Comparison of ENCODE assay signal across 8 cellular contexts in the genomic region with DNA sequence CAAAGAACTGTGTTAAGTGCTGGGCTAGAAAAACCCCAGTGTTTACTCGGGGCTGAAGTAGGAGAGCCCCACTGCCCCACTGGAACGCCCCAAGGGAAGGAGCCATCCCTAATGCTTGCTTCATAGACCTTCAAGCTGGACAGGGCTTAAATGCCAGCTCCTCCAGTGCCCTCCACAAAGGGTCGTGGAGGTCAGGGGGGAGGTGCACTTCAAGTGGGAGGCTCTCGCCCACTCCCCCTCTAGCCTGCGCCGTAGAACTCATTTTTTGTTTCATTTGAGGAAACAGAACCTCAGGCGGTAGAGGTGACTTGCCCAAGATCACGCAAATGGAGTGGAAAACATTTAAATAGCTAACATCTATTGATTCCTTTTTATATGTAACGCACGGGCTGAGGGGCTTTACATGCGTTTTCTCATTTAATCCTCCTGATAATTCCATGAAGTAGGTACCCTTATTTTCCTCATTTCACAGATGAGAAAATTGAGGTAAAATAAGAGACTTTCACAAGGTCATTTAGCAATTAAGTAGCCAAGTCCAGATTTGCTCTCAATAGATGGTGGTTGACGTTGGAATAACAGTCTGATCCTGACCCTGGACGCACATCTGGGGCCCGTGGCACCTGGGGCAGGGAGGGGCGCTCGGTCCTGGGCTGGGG. TPM values are rescaled to one million over a fixed set of nuclear protein-coding genes. Genes with fewer than 3 reads are reported as not detected.
DNase-seq lines count a peak whose midpoint lies in the region; ATAC-seq and TF ChIP-seq lines count a peak whose summit lies in the region.

No MANE protein-coding gene starts in this region.

- peaks cover 45% of the 10 kb centered on the region for H3K4me1 Mint-ChIP-seq in activated T-cell treated with anti-CD3 and anti-CD28 coated beads, Interleukin-2, amount 50 U/mL, for 4 hours (ENCODE audit: low read depth)
- H3K4me1 Mint-ChIP-seq in activated T-helper 17 cell treated with anti-CD3 and anti-CD28 coated beads, Interleukin-2, amount 50 U/mL, for 72 hours = peaks cover 34% of the 10 kb centered on the region

- peak overlapping the region; percentile 94 for H3K4me3 ChIP-seq in kidney epithelial cell (ENCODE audit: low read depth, low read length)
- H3K4me3 ChIP-seq in thyroid gland (replicated peaks in 1 of 3) = peak overlapping the region in 2 of 3 donors; percentile 49 to 88

- H3K9me3 ChIP-seq in thyroid gland = no peaks in the 10 kb centered on the region

- TF ChIP-seq CTCF in kidney epithelial cell (IDR thresholded peaks at IDR 0.05; ENCODE audit: insufficient read depth, low read length, poor library complexity, severe bottlenecking) (no peak), thyroid gland (IDR thresholded peaks at IDR 0.05) (no peak)

- peaks cover 0 to 3% of the 10 kb centered on the region in 2 donors for H3K4me1 ChIP-seq in thyroid gland

- H3K27ac Mint-ChIP-seq in activated T-helper 17 cell treated with anti-CD3 and anti-CD28 coated beads, Interleukin-2, amount 50 U/mL, for 72 hours = peak overlapping the region; percentile 95

- peaks cover 19% of the 10 kb centered on the region for H3K36me3 Mint-ChIP-seq in activated T-cell treated with anti-CD3 and anti-CD28 coated beads, Interleukin-2, amount 50 U/mL, for 4 hours (ENCODE audit: insufficient read depth)
- peaks cover 37% of the 10 kb centered on the region for H3K36me3 Mint-ChIP-seq in activated T-helper 17 cell treated with anti-CD3 and anti-CD28 coated beads, Interleukin-2, amount 50 U/mL, for 72 hours (ENCODE audit: low read depth)

- no peaks in the 10 kb centered on the region for H3K27me3 Mint-ChIP-seq in activated T-cell treated with anti-CD3 and anti-CD28 coated beads, Interleukin-2, amount 50 U/mL, for 4 hours (ENCODE audit: low read depth)
- H3K27me3 Mint-ChIP-seq in activated T-helper 17 cell treated with anti-CD3 and anti-CD28 coated beads, Interleukin-2, amount 50 U/mL, for 72 hours = peaks cover 3% of the 10 kb centered on the region

- no peak overlapping the region for H3K27ac ChIP-seq in thyroid gland

- DNase-seq in activated T-cell treated with anti-CD3 and anti-CD28 coated beads, Interleukin-2, amount 50 U/mL, for 4 hours = no peak
- no peak for DNase-seq in activated T-cell treated with anti-CD3 and anti-CD28 coated beads for 4 hours
- no peak for DNase-seq in kidney epithelial cell (ENCODE audit: low read depth)
- DNase-seq in thyroid gland = peak in 1 of 2 donors; percentile 3
- no peak for DNase-seq in NCI-H446 treated with DMSO at 0.1 percent for 48 hours (lab: John Stamatoyannopoulos, UW)
- no peak for DNase-seq in left lobe of liver (ENCODE audit: low spot score)
- DNase-seq in NCI-H526 treated with DMSO at 0.1 percent for 48 hours (lab: John Stamatoyannopoulos, UW) = no peak

- no peak for TF ChIP-seq POLR2A in thyroid gland (IDR thresholded peaks at IDR 0.05)

- H3K36me3 ChIP-seq in kidney epithelial cell (ENCODE audit: control insufficient read depth, insufficient read depth, low read length) = no peaks in the 10 kb centered on the region
- H3K36me3 ChIP-seq in thyroid gland = no peaks in the 10 kb centered on the region

- no peaks in the 10 kb centered on the region for H3K27me3 ChIP-seq in kidney epithelial cell (ENCODE audit: control insufficient read depth, insufficient read depth, low read length)
- H3K27me3 ChIP-seq in thyroid gland = no peaks in the 10 kb centered on the region

- no peak for ATAC-seq in activated T-cell treated with anti-CD3 and anti-CD28 coated beads, Interleukin-2, amount 50 U/mL, for 4 hours
- peak; percentile 10 for ATAC-seq in activated T-helper 17 cell treated with anti-CD3 and anti-CD28 coated beads, Interleukin-2, amount 50 U/mL, for 72 hours (replicated peaks)
- no peak for ATAC-seq in left lobe of liver

- no peaks in the 10 kb centered on the region for H3K9me3 Mint-ChIP-seq in activated T-cell treated with anti-CD3 and anti-CD28 coated beads, Interleukin-2, amount 50 U/mL, for 4 hours
- no peaks in the 10 kb centered on the region for H3K9me3 Mint-ChIP-seq in activated T-helper 17 cell treated with anti-CD3 and anti-CD28 coated beads, Interleukin-2, amount 50 U/mL, for 72 hours

- H3K4me3 Mint-ChIP-seq in activated T-cell treated with anti-CD3 and anti-CD28 coated beads, Interleukin-2, amount 50 U/mL, for 4 hours = peak overlapping the region; percentile 91
- peak overlapping the region; percentile 89 for H3K4me3 Mint-ChIP-seq in activated T-helper 17 cell treated with anti-CD3 and anti-CD28 coated beads, Interleukin-2, amount 50 U/mL, for 72 hours

- intact Hi-C loops in thyroid gland (cut with DNase I) = no loop called here

- 32 to 42% methylated on average over 13 to 16 of the region's 16 CpGs for WGBS in thyroid gland, 2 donors

RNA-seq across cellular contexts. Expression of gene ZDHHC13, which starts 0.5 kb away (rescaled TPM):
- 10 to 100 TPM; 12.3 to 13.8 (median 13.5) TPM for total RNA-seq in activated T-cell treated with anti-CD3 and anti-CD28 coated beads, Interleukin-2, amount 50 U/mL, for 4 hours
- total RNA-seq in activated T-helper 17 cell treated with anti-CD3 and anti-CD28 coated beads, Interleukin-2, amount 50 U/mL, for 72 hours = 10 to 100 TPM; 22.1 to 27.6 TPM
- total RNA-seq in kidney epithelial cell (23.3 and 27.6 TPM in 2 replicates), thyroid gland (10 to 100 TPM; 19.5 to 26.9 (median 24.7) TPM), left lobe of liver (1.6 TPM)

RNA-seq across cellular contexts. Expression of gene MRGPRX2, which starts 55.9 kb away (rescaled TPM):
- total RNA-seq in activated T-cell treated with anti-CD3 and anti-CD28 coated beads, Interleukin-2, amount 50 U/mL, for 4 hours = not detected
- total RNA-seq in activated T-helper 17 cell treated with anti-CD3 and anti-CD28 coated beads, Interleukin-2, amount 50 U/mL, for 72 hours = under 1 TPM in 1 of 2 donors, not detected in 1; 0.90 TPM
- total RNA-seq in kidney epithelial cell = not detected in 2 replicates
- total RNA-seq in thyroid gland = not detected
- not detected for total RNA-seq in left lobe of liver
